In the genomic region with DNA sequence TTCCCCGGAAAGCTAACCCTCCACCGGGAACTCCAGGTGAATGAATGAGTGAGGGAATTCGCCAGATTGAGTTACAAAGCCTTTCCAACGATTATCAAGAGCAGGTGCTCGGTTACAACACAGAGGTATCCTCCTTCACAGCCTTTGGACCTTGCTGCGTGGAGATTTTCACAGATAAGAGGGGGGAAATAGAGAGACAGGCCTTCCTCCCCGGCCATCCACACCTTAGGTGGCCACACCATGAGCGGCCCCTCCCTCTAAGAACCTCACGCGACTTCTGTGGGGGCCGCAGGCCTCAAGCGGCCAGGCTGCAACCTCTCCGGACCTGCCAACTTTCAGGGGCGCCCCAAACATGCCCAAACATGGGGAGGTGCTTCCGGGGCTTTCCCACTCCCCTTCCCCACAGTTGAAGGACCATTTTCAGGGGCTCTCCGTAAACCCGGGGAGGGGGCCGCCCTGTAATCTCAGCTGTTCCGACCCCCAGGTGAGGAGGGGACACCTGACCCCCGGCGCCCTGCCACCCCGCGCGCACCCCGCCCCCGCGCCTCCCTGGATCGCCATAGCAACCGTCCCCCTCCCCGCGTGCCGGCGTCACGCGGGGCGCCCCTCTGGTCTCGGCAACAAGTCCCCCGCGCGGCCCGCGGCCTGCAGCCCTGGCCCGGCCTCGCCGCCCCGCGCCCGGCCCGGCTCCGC, we compare ENCODE assay signal across 8 cellular contexts. TPM values are rescaled to one million over a fixed set of nuclear protein-coding genes. Genes with fewer than 3 reads are reported as not detected.
DNase-seq lines count a peak whose midpoint lies in the region; ATAC-seq and TF ChIP-seq lines count a peak whose summit lies in the region.

No MANE protein-coding gene starts in this region.

- 2 to 3% (median 2%) methylated on average over 22 to 50 of the region's 50 CpGs for WGBS in psoas muscle, 3 donors

- no peaks in the 10 kb centered on the region for H3K9me3 ChIP-seq in psoas muscle

- peaks cover 30% of the 10 kb centered on the region for H3K4me1 ChIP-seq in psoas muscle

- H3K9me3 Mint-ChIP-seq in activated T-cell treated with anti-CD3 and anti-CD28 coated beads, Interleukin-2, amount 50 U/mL, for 72 hours: no peaks in the 10 kb centered on the region

- H3K36me3 ChIP-seq in psoas muscle (ENCODE audit: insufficient read depth in 1 of 2, low read depth in 1 of 2): no peaks in the 10 kb centered on the region

- H3K4me1 Mint-ChIP-seq in activated T-cell treated with anti-CD3 and anti-CD28 coated beads, Interleukin-2, amount 50 U/mL, for 72 hours (ENCODE audit: low read depth): peaks cover 33% of the 10 kb centered on the region

- no peaks in the 10 kb centered on the region for H3K27me3 ChIP-seq in psoas muscle (ENCODE audit: insufficient read depth in 3 of 3, low read length in 2 of 3)

- ATAC-seq in GM21390 (IDR thresholded peaks at IDR 0.05; ENCODE audit: unreplicated experiment) (peak; percentile 22), psoas muscle (peak in 1 of 4 donors; percentile 2)
- ATAC-seq in activated T-cell treated with anti-CD3 and anti-CD28 coated beads, Interleukin-2, amount 50 U/mL, for 72 hours (replicated peaks in 1 of 2): peak; percentile 9 to 12

- H3K4me3 ChIP-seq in psoas muscle: peak overlapping the region; percentile 75

- in situ Hi-C loops in KBM-7 (cut with MboI; ENCODE audit: low pct_unique_long_range_greater_than_20kb, low sequenced_read_pairs): no loop called here

- H3K27me3 Mint-ChIP-seq in activated T-cell treated with anti-CD3 and anti-CD28 coated beads, Interleukin-2, amount 50 U/mL, for 72 hours (ENCODE audit: low read depth): peaks cover 17% of the 10 kb centered on the region

- H3K27ac Mint-ChIP-seq in activated T-cell treated with anti-CD3 and anti-CD28 coated beads, Interleukin-2, amount 50 U/mL, for 72 hours: peak overlapping the region; percentile 61

- peak overlapping the region; percentile 67 for H3K27ac ChIP-seq in psoas muscle

- intact Hi-C loops in psoas muscle (cut with DNase I): no loop called here

- TF ChIP-seq CTCF in psoas muscle (IDR thresholded peaks at IDR 0.05): no peak

- peak overlapping the region; percentile 84 to 90 for H3K4me3 Mint-ChIP-seq in activated T-cell treated with anti-CD3 and anti-CD28 coated beads, Interleukin-2, amount 50 U/mL, for 72 hours

- H3K36me3 Mint-ChIP-seq in activated T-cell treated with anti-CD3 and anti-CD28 coated beads, Interleukin-2, amount 50 U/mL, for 72 hours (ENCODE audit: insufficient read depth in 2 of 2): peaks cover 3 to 5% of the 10 kb centered on the region in 2 donors

- DNase-seq in EL: peak; percentile 23
- peak; percentile 20 for DNase-seq in KBM-7
- peak in 1 of 2 donors; percentile 38 for DNase-seq in activated T-cell treated with anti-CD3 and anti-CD28 coated beads, Interleukin-2, amount 50 U/mL, for 72 hours
- peak; percentile 21 for DNase-seq in globus pallidus (ENCODE audit: low spot score)
- peak in 1 of 2 donors; percentile 59 for DNase-seq in psoas muscle
- DNase-seq in SIG-M5 treated with dmso at 0.1 percent for 504 hours (lab: John Stamatoyannopoulos, UW; ENCODE audit: unreplicated experiment): no peak
- DNase-seq in GM19240 (ENCODE audit: insufficient read length, low spot score): no peak

RNA-seq across cellular contexts. Expression of a gene that starts 0.6 kb away (rescaled TPM):
- 10 to 100 TPM; 18.3 to 18.5 TPM for total RNA-seq in activated T-cell treated with anti-CD3 and anti-CD28 coated beads, Interleukin-2, amount 50 U/mL, for 72 hours
- total RNA-seq in psoas muscle: 10 to 100 TPM; 13.2 to 17.3 (median 14.7) TPM
- polyA plus RNA-seq in psoas muscle: 10 to 100 TPM in 1 of 3 donors, 1 to 10 TPM in 2; 6.1 to 17.3 (median 8.7) TPM

Comparison
In these comparisons a context has a peak if more than half of its experiments do, and no peak if none do; other contexts are left out.
1. DNase-seq: peak in EL (single experiment), KBM-7 (single experiment) and globus pallidus (single experiment); none in SIG-M5 treated with dmso at 0.1 percent for 504 hours (single experiment) and GM19240 (single experiment).